9 cellular contexts compared by ENCODE assay signal in genomic region chr6:115896538-115897129, GRCh38.
DNase-seq lines count a peak whose midpoint lies in the region; ATAC-seq and TF ChIP-seq lines count a peak whose summit lies in the region.
"Had no signal": no experiment of that assay in that cellular context is flagged by ENCODE, and none has a peak within 500 bp of the region (broad histone marks: within the 10 kb centered on the region; RNA-seq: fewer than 3 reads in every experiment).

No MANE protein-coding gene starts in this region.

- no peaks in the 10 kb centered on the region for H3K27me3 Mint-ChIP-seq in stimulated activated naive B cell treated with anti-CD40 and anti-IgM and Interleukin-4, amounts not matched to agents 10 μg/mL and 1 μg/mL and 100 μg/mL, for 72 hours

- H3K27me3 ChIP-seq in HAP-1 (ENCODE audit: low read depth) = peaks cover 11% of the 10 kb centered on the region
- no peaks in the 10 kb centered on the region for H3K27me3 ChIP-seq in lower lobe of right lung (ENCODE audit: low read depth)

- H3K36me3 Mint-ChIP-seq in stimulated activated naive B cell treated with anti-CD40 and anti-IgM and Interleukin-4, amounts not matched to agents 10 μg/mL and 1 μg/mL and 100 μg/mL, for 72 hours = no peaks in the 10 kb centered on the region
- H3K36me3 Mint-ChIP-seq: activated naive CD4-positive, alpha-beta T cell treated with anti-CD3 and anti-CD28 coated beads, Interleukin-2, amount 50 U/mL, for 72 hours had no signal

- H3K27ac ChIP-seq in lower lobe of right lung = no peak overlapping the region

- intact Hi-C loops in lower lobe of right lung (cut with DNase I) = no loop called here

- H3K4me3 Mint-ChIP-seq in stimulated activated naive B cell treated with anti-CD40 and anti-IgM and Interleukin-4, amounts not matched to agents 10 μg/mL and 1 μg/mL and 100 μg/mL, for 72 hours = no peak overlapping the region

- no peaks in the 10 kb centered on the region for H3K4me1 ChIP-seq in HAP-1
- no peaks in the 10 kb centered on the region for H3K4me1 ChIP-seq in lower lobe of right lung

- H3K36me3 ChIP-seq in HAP-1 (replicated peaks) (no peaks in the 10 kb centered on the region), lower lobe of right lung (no peaks in the 10 kb centered on the region)

- H3K4me3 ChIP-seq in HAP-1 (no peak overlapping the region), lower lobe of right lung (no peak overlapping the region)

- peak; percentile 53 for TF ChIP-seq CTCF in lower lobe of right lung (IDR thresholded peaks at IDR 0.05)

- in situ Hi-C loops in HAP-1 (cut with MboI; ENCODE audit: low sequenced_read_pairs) (no loop called here), T47D (cut with HindIII; ENCODE audit: low pct_unique_long_range_greater_than_20kb, low sequenced_read_pairs) (no loop called here)

- peak in 1 of 2 donors; percentile 45 for ATAC-seq in lower lobe of right lung
- no peak for ATAC-seq in stimulated activated naive B cell treated with anti-CD40 and anti-IgM and Interleukin-4, amounts not matched to agents 10 μg/mL and 1 μg/mL and 100 μg/mL, for 72 hours (replicated peaks)
- ATAC-seq: activated naive CD4-positive, alpha-beta T cell treated with anti-CD3 and anti-CD28 coated beads, Interleukin-2, amount 50 U/mL, for 72 hours had no signal

- H3K9me3 ChIP-seq in HAP-1 (no peaks in the 10 kb centered on the region), lower lobe of right lung (no peaks in the 10 kb centered on the region)

- H3K4me1 Mint-ChIP-seq in stimulated activated naive B cell treated with anti-CD40 and anti-IgM and Interleukin-4, amounts not matched to agents 10 μg/mL and 1 μg/mL and 100 μg/mL, for 72 hours = no peaks in the 10 kb centered on the region

- H3K9me3 Mint-ChIP-seq in stimulated activated naive B cell treated with anti-CD40 and anti-IgM and Interleukin-4, amounts not matched to agents 10 μg/mL and 1 μg/mL and 100 μg/mL, for 72 hours = no peaks in the 10 kb centered on the region
- H3K9me3 Mint-ChIP-seq: activated naive CD4-positive, alpha-beta T cell treated with anti-CD3 and anti-CD28 coated beads, Interleukin-2, amount 50 U/mL, for 72 hours had no signal

- DNase-seq in NCI-H2196 (lab: John Stamatoyannopoulos, UW; ENCODE audit: unreplicated experiment) (peak; percentile 44), NCI-H2196 treated with DMSO at 0.1 percent for 48 hours (lab: John Stamatoyannopoulos, UW; ENCODE audit: unreplicated experiment) (no peak), HAP-1 (ENCODE audit: low spot score in 2 of 2) (peak; percentile 9 to 16), NCI-H2029 treated with DMSO at 0.1 percent for 48 hours (lab: John Stamatoyannopoulos, UW) (peak; percentile 47), T47D (ENCODE audit: low read depth in 1 of 2, low spot score in 1 of 2) (peak; percentile 15 to 49), lower lobe of right lung (no peak)
- no peak for DNase-seq in stimulated activated CD4-positive, alpha-beta T cell treated with anti-CD3 and anti-CD28 coated beads, Interleukin-15, amount 100 ng/mL, for 24 hours
- no peak for DNase-seq in stimulated activated naive B cell treated with anti-CD40 and anti-IgM and Interleukin-4, amounts not matched to agents 10 μg/mL and 1 μg/mL and 100 μg/mL, for 72 hours

- no peak overlapping the region for H3K27ac Mint-ChIP-seq in stimulated activated naive B cell treated with anti-CD40 and anti-IgM and Interleukin-4, amounts not matched to agents 10 μg/mL and 1 μg/mL and 100 μg/mL, for 72 hours
- H3K27ac Mint-ChIP-seq: activated naive CD4-positive, alpha-beta T cell treated with anti-CD3 and anti-CD28 coated beads, Interleukin-2, amount 50 U/mL, for 72 hours had no signal

Comparison
In these comparisons a context has a peak if more than half of its experiments do, and no peak if none do; other contexts are left out.
1. DNase-seq: peak in NCI-H2196 (single experiment), HAP-1 (2 of 2), NCI-H2029 treated with DMSO at 0.1 percent for 48 hours (single experiment) and T47D (2 of 2); none in NCI-H2196 treated with DMSO at 0.1 percent for 48 hours (single experiment), lower lobe of right lung (single experiment), stimulated activated CD4-positive, alpha-beta T cell treated with anti-CD3 and anti-CD28 coated beads, Interleukin-15, amount 100 ng/mL, for 24 hours (single experiment) and stimulated activated naive B cell treated with anti-CD40 and anti-IgM and Interleukin-4, amounts not matched to agents 10 μg/mL and 1 μg/mL and 100 μg/mL, for 72 hours (single experiment).